22 cellular contexts compared by ENCODE assay signal in genomic region chr3:140391041-140391440, GRCh38.
A peak's percentile ranks its signal among the peaks of the same experiment; 100 is the strongest.
DNase-seq lines count a peak whose midpoint lies in the region; ATAC-seq and TF ChIP-seq lines count a peak whose summit lies in the region.
"Had no signal": no experiment of that assay in that cellular context is flagged by ENCODE, and none has a peak within 500 bp of the region (broad histone marks: within the 10 kb centered on the region; RNA-seq: fewer than 3 reads in every experiment).

No MANE protein-coding gene starts in this region.

- H3K9me3 ChIP-seq in SK-N-SH (peaks cover 4% of the 10 kb centered on the region; the same call in 1 of the 2 replicates), trophoblast cell (ENCODE audit: insufficient read depth, low read depth, low read length) (no peaks in the 10 kb centered on the region)
- H3K9me3 ChIP-seq: BLaER1 treated with 17β-estradiol and CSF1 and Interleukin-3, amounts not matched to agents 10 nM and 100 nM; lower lobe of right lung; Peyer's patch; sigmoid colon; testis had no signal

- H3K9me2 ChIP-seq in SK-N-SH = no peaks in the 10 kb centered on the region

- H3K4me1 ChIP-seq in SK-N-SH (ENCODE audit: control insufficient read depth in 1 of 2, insufficient read depth in 2 of 2, low read depth in 1 of 2, low read length in 1 of 2) (peaks cover 0 to 4% of the 10 kb centered on the region in 2 experiments; a peak in 1 of 4 replicates), trophoblast cell (ENCODE audit: control insufficient read depth in 1 of 2, insufficient read depth in 2 of 2, low read length in 2 of 2) (no peaks in the 10 kb centered on the region)
- H3K4me1 ChIP-seq: BLaER1 treated with 17β-estradiol and CSF1 and Interleukin-3, amounts not matched to agents 10 nM and 100 nM; parathyroid adenoma; Peyer's patch; sigmoid colon had no signal

- H3K4me3 ChIP-seq in SK-N-SH (ENCODE audit: low read depth in 2 of 2, low read length in 1 of 2) (no peak overlapping the region), trophoblast cell (ENCODE audit: low read depth, low read length) (no peak overlapping the region)
- H3K4me3 ChIP-seq: BLaER1 treated with 17β-estradiol and CSF1 and Interleukin-3, amounts not matched to agents 10 nM and 100 nM; lower lobe of right lung; Peyer's patch; sigmoid colon; testis had no signal

- no peaks in the 10 kb centered on the region for H3F3A ChIP-seq in SK-N-SH (replicated peaks; ENCODE audit: insufficient read depth)

- no peak overlapping the region for H3K4ac ChIP-seq in trophoblast cell (ENCODE audit: low read depth, low read length)

- no peak overlapping the region for H3K23ac ChIP-seq in trophoblast cell (ENCODE audit: low read length)

- H3K14ac ChIP-seq in trophoblast cell (ENCODE audit: low read length) = no peak overlapping the region

- DNase-seq in SK-N-SH (peak; percentile 6), NCI-H82 treated with DMSO at 0.1 percent for 48 hours (lab: John Stamatoyannopoulos, UW; ENCODE audit: unreplicated experiment) (peak; percentile 53), left kidney (ENCODE audit: low read depth, low spot score) (peak; percentile 41), inferior parietal cortex (ENCODE audit: extremely low spot score) (no peak), NCI-H1436 (lab: John Stamatoyannopoulos, UW) (no peak), trophoblast cell (no peak)
- no peak for DNase-seq in stimulated activated naive CD8-positive, alpha-beta T cell treated with anti-CD3 and anti-CD28 coated beads, Interleukin-15, Interleukin-2, amounts not matched to agents 100 U/mL and 50 U/mL, for 24 hours
- DNase-seq: ACHN; activated CD8-positive, alpha-beta T cell treated with anti-CD3 and anti-CD28 coated beads for 36 hours; activated naive CD4-positive, alpha-beta T cell treated with Interleukin-2 at 50 U/mL for 16 hours; activated T-cell treated with anti-CD3 and anti-CD28 coated beads, Interleukin-2, amount 50 U/mL, for 1 hour; anterior cingulate cortex; central memory CD4-positive, alpha-beta T cell; Kasumi-1; lower lobe of right lung; NCI-H1048; Peyer's patch; sigmoid colon; testis had no signal

- TF ChIP-seq RAD21 in SK-N-SH (IDR thresholded peaks at IDR 0.05; ENCODE audit: low read length) = no peak

- CTCF ChIA-PET in SK-N-SH (lab: Yijun Ruan, JAX) = no interaction called here

- POLR2A ChIA-PET in SK-N-SH (lab: Yijun Ruan, JAX) = no interaction called here

- no peak overlapping the region for H2BK120ac ChIP-seq in trophoblast cell (ENCODE audit: insufficient read depth, low read length, poor library complexity)

- H3K27me3 ChIP-seq in SK-N-SH (ENCODE audit: insufficient read depth) = no peaks in the 10 kb centered on the region
- H3K27me3 ChIP-seq in trophoblast cell (ENCODE audit: insufficient read depth, low read length) = no peaks in the 10 kb centered on the region
- H3K27me3 ChIP-seq: BLaER1 treated with 17β-estradiol and CSF1 and Interleukin-3, amounts not matched to agents 10 nM and 100 nM; Peyer's patch; sigmoid colon; testis had no signal

- H2AFZ ChIP-seq in SK-N-SH (ENCODE audit: low read depth) (no peak overlapping the region), trophoblast cell (ENCODE audit: insufficient read depth, low read length, poor library complexity) (no peak overlapping the region)
- H2AFZ ChIP-seq: parathyroid adenoma had no signal

- no peak overlapping the region for H4K12ac ChIP-seq in trophoblast cell (ENCODE audit: low read depth, low read length)

- no peak for TF ChIP-seq EP300 in SK-N-SH (IDR thresholded peaks at IDR 0.05; ENCODE audit: borderline replicate concordance in 1 of 2, low read depth in 1 of 2, low read length in 1 of 2)

- H3K79me2 ChIP-seq in SK-N-SH (ENCODE audit: insufficient read depth) = no peaks in the 10 kb centered on the region
- no peaks in the 10 kb centered on the region for H3K79me2 ChIP-seq in trophoblast cell (ENCODE audit: control insufficient read depth, insufficient read depth, low read length, poor library complexity)
- H3K79me2 ChIP-seq: parathyroid adenoma had no signal

- WGBS in SK-N-SH (ENCODE audit: low lambda C conversion rate) = 39% methylated on average over 6 of the region's 6 CpGs
- WGBS in trophoblast cell (ENCODE audit: extremely low coverage, insufficient coverage, insufficient read length) = no CpG with 5 or more reads among the region's 6 CpGs

- H3K4me2 ChIP-seq in SK-N-SH = no peak overlapping the region
- H3K4me2 ChIP-seq in trophoblast cell (ENCODE audit: low read length) = no peak overlapping the region
- H3K4me2 ChIP-seq: BLaER1 treated with 17β-estradiol and CSF1 and Interleukin-3, amounts not matched to agents 10 nM and 100 nM had no signal

- no peak overlapping the region for H3K27ac ChIP-seq in SK-N-SH (ENCODE audit: low read depth in 2 of 2, low read length in 1 of 2)
- no peak overlapping the region for H3K27ac ChIP-seq in trophoblast cell (ENCODE audit: low read depth, low read length)
- H3K27ac ChIP-seq: BLaER1 treated with 17β-estradiol and CSF1 and Interleukin-3, amounts not matched to agents 10 nM and 100 nM; lower lobe of right lung; parathyroid adenoma; Peyer's patch; sigmoid colon; testis had no signal

- no peaks in the 10 kb centered on the region for H4K20me1 ChIP-seq in SK-N-SH (ENCODE audit: insufficient read depth)
- H4K20me1 ChIP-seq: BLaER1 treated with 17β-estradiol and CSF1 and Interleukin-3, amounts not matched to agents 10 nM and 100 nM had no signal

- H3K36me3 ChIP-seq in SK-N-SH (replicated peaks in 1 of 2; ENCODE audit: control insufficient read depth in 1 of 2, insufficient read depth in 2 of 2, low read length in 1 of 2) = no peaks in the 10 kb centered on the region
- H3K36me3 ChIP-seq in trophoblast cell (ENCODE audit: control insufficient read depth in 1 of 2, insufficient read depth in 2 of 2, low read length in 2 of 2) = no peaks in the 10 kb centered on the region
- H3K36me3 ChIP-seq: BLaER1 treated with 17β-estradiol and CSF1 and Interleukin-3, amounts not matched to agents 10 nM and 100 nM; lower lobe of right lung; Peyer's patch; sigmoid colon had no signal

- no peaks in the 10 kb centered on the region for H3K79me1 ChIP-seq in trophoblast cell (ENCODE audit: low read length)

- no peak for TF ChIP-seq CTCF in SK-N-SH (IDR thresholded peaks at IDR 0.05)

- no peak overlapping the region for H4K8ac ChIP-seq in trophoblast cell (ENCODE audit: low read depth, low read length)

- ATAC-seq in SK-N-SH treated with all-trans-retinoic acid at 6 μM for 48 hours = no peak
- ATAC-seq in stimulated activated naive CD8-positive, alpha-beta T cell treated with anti-CD3 and anti-CD28 coated beads, Interleukin-15, Interleukin-2, amounts not matched to agents 100 U/mL and 50 U/mL, for 24 hours = no peak
- ATAC-seq: activated CD8-positive, alpha-beta T cell treated with anti-CD3 and anti-CD28 coated beads for 36 hours; lower lobe of right lung had no signal

- H3K9ac ChIP-seq in SK-N-SH (no peak overlapping the region), trophoblast cell (ENCODE audit: low read length) (no peak overlapping the region)
- H3K9ac ChIP-seq: BLaER1 treated with 17β-estradiol and CSF1 and Interleukin-3, amounts not matched to agents 10 nM and 100 nM; parathyroid adenoma had no signal

- H4K91ac ChIP-seq in trophoblast cell (ENCODE audit: low read depth, low read length) = no peak overlapping the region

- H2AK5ac ChIP-seq in trophoblast cell (ENCODE audit: low read length) = no peak overlapping the region

- H2BK12ac ChIP-seq in trophoblast cell (ENCODE audit: low read length) = no peak overlapping the region

- no peak overlapping the region for H2BK5ac ChIP-seq in trophoblast cell (ENCODE audit: low read depth, low read length, poor library complexity)

- H3K18ac ChIP-seq in trophoblast cell (ENCODE audit: low read length) = no peak overlapping the region

TF ChIP-seq in SK-N-SH, 30 proteins besides CTCF, POLR2A, EP300 and RAD21 (continues in another document):
- TF ChIP-seq CHD2 (IDR thresholded peaks at IDR 0.05; ENCODE audit: low read length, partially characterized antibody) (no peak), JUND (IDR thresholded peaks at IDR 0.05) (no peak), FOXJ3 (CRISPR knock-in tag; IDR thresholded peaks at IDR 0.05) (no peak), SIN3A (IDR thresholded peaks at IDR 0.05; ENCODE audit: borderline replicate concordance, low read depth, low read length) (no peak), EZH2phosphoT487 (IDR thresholded peaks at IDR 0.05; ENCODE audit: borderline replicate concordance, low read depth) (no peak)

TF ChIP-seq in SK-N-SH treated with all-trans-retinoic acid at 6 μM for 48 hours, 23 proteins besides CTCF, POLR2A, EP300 and RAD21 (continues in another document):
- TF ChIP-seq PPARA (CRISPR knock-in tag; IDR thresholded peaks at IDR 0.05; ENCODE audit: borderline replicate concordance) = no peak
- no peak for TF ChIP-seq OSR1 (CRISPR knock-in tag; IDR thresholded peaks at IDR 0.05)
- TF ChIP-seq ZFP3 (CRISPR knock-in tag; IDR thresholded peaks at IDR 0.05) = no peak
- no peak for TF ChIP-seq RARB (CRISPR knock-in tag; IDR thresholded peaks at IDR 0.05)
- no peak for TF ChIP-seq TCF4 (CRISPR knock-in tag; IDR thresholded peaks at IDR 0.05; ENCODE audit: borderline replicate concordance)
- no peak for TF ChIP-seq ZNF8 (CRISPR knock-in tag; IDR thresholded peaks at IDR 0.05)
- no peak for TF ChIP-seq BACH2 (CRISPR knock-in tag; IDR thresholded peaks at IDR 0.05; ENCODE audit: borderline replicate concordance)
- TF ChIP-seq CREB5 (CRISPR knock-in tag; IDR thresholded peaks at IDR 0.05; ENCODE audit: low read depth) = no peak
- no peak for TF ChIP-seq ZC3H10 (CRISPR knock-in tag; IDR thresholded peaks at IDR 0.05)
- no peak for TF ChIP-seq TOX (CRISPR knock-in tag; IDR thresholded peaks at IDR 0.05; ENCODE audit: borderline replicate concordance)

Comparison
In these comparisons a context has a peak if more than half of its experiments do, and no peak if none do; other contexts are left out.
1. DNase-seq: peak in SK-N-SH (single experiment), NCI-H82 treated with DMSO at 0.1 percent for 48 hours (single experiment) and left kidney (single experiment); none in stimulated activated naive CD8-positive, alpha-beta T cell treated with anti-CD3 and anti-CD28 coated beads, Interleukin-15, Interleukin-2, amounts not matched to agents 100 U/mL and 50 U/mL, for 24 hours (single experiment), inferior parietal cortex (single experiment), NCI-H1436 (single experiment) and trophoblast cell (0 of 2).